Comparison of ENCODE assay signal across 8 cellular contexts in the genomic region with DNA sequence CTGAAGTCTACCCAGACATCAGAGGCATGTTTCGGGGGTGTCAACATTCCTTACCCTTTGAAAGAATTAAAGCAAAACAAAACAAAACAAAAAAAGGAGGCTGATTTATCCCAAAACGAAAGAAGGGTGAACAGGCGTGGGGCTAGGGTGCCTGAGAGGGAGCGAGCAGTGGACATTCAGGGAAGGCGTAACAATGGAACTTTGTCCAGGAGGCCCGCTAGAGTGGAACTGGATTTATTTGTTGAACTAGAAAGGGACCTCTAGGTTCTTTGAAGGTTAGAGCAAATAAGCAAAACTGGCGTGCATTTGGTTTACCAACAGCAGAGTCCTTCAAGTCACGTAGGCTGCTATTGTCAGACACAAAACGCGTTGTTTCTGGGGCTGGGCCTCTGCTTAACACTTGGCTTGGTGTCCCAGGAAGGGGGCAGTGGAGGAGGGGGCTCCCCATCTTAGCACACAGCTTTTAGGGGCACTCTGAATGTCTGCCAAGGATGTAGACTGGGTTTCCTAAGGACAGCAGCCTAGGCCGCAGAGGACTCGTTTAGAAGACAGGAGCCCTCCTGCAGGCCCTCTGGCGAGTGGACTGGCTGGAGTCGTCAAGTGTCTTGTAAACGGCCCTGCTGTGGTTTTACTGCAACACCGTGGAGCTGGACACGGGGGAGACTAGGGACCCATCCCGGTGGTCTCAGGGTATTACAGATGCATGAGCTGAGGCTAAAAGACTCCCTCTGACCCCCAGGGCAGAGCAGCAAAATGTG.
DNase-seq lines count a peak whose midpoint lies in the region; FAIRE-seq and TF ChIP-seq lines count a peak whose summit lies in the region.

No MANE protein-coding gene starts in this region.

- H3K9me3 ChIP-seq in AG04450 (ENCODE audit: control insufficient read depth, insufficient read depth, low read length) (no peaks in the 10 kb centered on the region), OCI-LY1 (ENCODE audit: low read length) (no peaks in the 10 kb centered on the region), endothelial cell of umbilical vein (replicated peaks; ENCODE audit: control insufficient read depth, insufficient read depth, low read length) (no peaks in the 10 kb centered on the region), neural cell (ENCODE audit: low read length) (no peaks in the 10 kb centered on the region)

- no peaks in the 10 kb centered on the region for H3K9me2 ChIP-seq in OCI-LY1 (ENCODE audit: low read depth, low read length)
- H3K9me2 ChIP-seq in neural cell (ENCODE audit: insufficient read depth, low read length), result no peaks in the 10 kb centered on the region

- H3K4me3 ChIP-seq in AG04450 (ENCODE audit: low read depth, low read length), result peak overlapping the region; percentile 45
- no peak overlapping the region for H3K4me3 ChIP-seq in OCI-LY1 (ENCODE audit: low read depth, low read length, poor library complexity, severe bottlenecking)
- no peak overlapping the region for H3K4me3 ChIP-seq in endothelial cell of umbilical vein (replicated peaks in 1 of 3; ENCODE audit: insufficient read depth in 1 of 3, low read depth in 1 of 3, low read length in 3 of 3)
- peak overlapping the region; percentile 71 for H3K4me3 ChIP-seq in neural cell (ENCODE audit: low read length)

- peaks cover 12% of the 10 kb centered on the region for H3K4me1 ChIP-seq in OCI-LY1 (ENCODE audit: insufficient read depth, low read length, severe bottlenecking)
- peaks cover 2% of the 10 kb centered on the region for H3K4me1 ChIP-seq in endothelial cell of umbilical vein (ENCODE audit: control insufficient read depth, extremely low read depth, insufficient read depth, low read length)

- dilution Hi-C loops in endothelial cell of umbilical vein (cut with MboI; ENCODE audit: extremely low pct_ligation_motif_present, low sequenced_read_pairs), result no loop called here

- TF ChIP-seq CTCF in AG04450 (IDR thresholded peaks at IDR 0.05; ENCODE audit: low read depth, low read length) (no peak), OCI-LY1 (IDR thresholded peaks at IDR 0.05; ENCODE audit: low read length) (no peak), endothelial cell of umbilical vein (IDR thresholded peaks at IDR 0.05; ENCODE audit: extremely low read depth in 1 of 2, insufficient read depth in 1 of 2, low read depth in 1 of 2, low read length in 2 of 2) (no peak), neural cell (IDR thresholded peaks at IDR 0.05; ENCODE audit: poor library complexity, severe bottlenecking) (no peak)

- TF ChIP-seq EP300 in neural cell (conservative IDR thresholded peaks at IDR 0.05; ENCODE audit: poor library complexity, severe bottlenecking), result no peak

- no peak overlapping the region for H3K9ac ChIP-seq in OCI-LY1 (ENCODE audit: low read length)
- H3K9ac ChIP-seq in endothelial cell of umbilical vein (replicated peaks; ENCODE audit: extremely low read depth, insufficient read depth, low read length), result peak overlapping the region; percentile 83
- peak overlapping the region; percentile 78 for H3K9ac ChIP-seq in neural cell (ENCODE audit: low read length)

- TF ChIP-seq POLR2A in endothelial cell of umbilical vein (IDR thresholded peaks at IDR 0.05; ENCODE audit: low read depth, low read length), result no peak

- no peaks in the 10 kb centered on the region for H3K9me1 ChIP-seq in endothelial cell of umbilical vein (replicated peaks; ENCODE audit: control insufficient read depth, extremely low read depth, insufficient read depth, low read length)

- FAIRE-seq in endothelial cell of umbilical vein (lab: Jason Lieb, UNC), result no peak

- H3K27me3 ChIP-seq in AG04450 (ENCODE audit: control insufficient read depth, insufficient read depth, low read length) (no peaks in the 10 kb centered on the region), OCI-LY1 (ENCODE audit: insufficient read depth, low read length) (no peaks in the 10 kb centered on the region), endothelial cell of umbilical vein (ENCODE audit: control insufficient read depth in 2 of 2, insufficient read depth in 2 of 2, low read length in 2 of 2) (peaks cover 5 to 11% of the 10 kb centered on the region in 2 experiments), neural cell (ENCODE audit: insufficient read depth, low read depth, low read length) (no peaks in the 10 kb centered on the region)

- no peak for TF ChIP-seq RAD21 in neural cell (conservative IDR thresholded peaks at IDR 0.05)

- no peaks in the 10 kb centered on the region for H3F3A ChIP-seq in OCI-LY1 (ENCODE audit: insufficient read depth, low read length)
- no peaks in the 10 kb centered on the region for H3F3A ChIP-seq in neural cell (ENCODE audit: insufficient read depth, low read length, poor library complexity, severe bottlenecking)

- intact Hi-C loops in endothelial cell of umbilical vein (cut with micrococcal nuclease), result loop anchor here (1.0 to 5.0 kb wide), 6 partner anchors 67 to 925 kb away; no protein-coding TSS in a partner anchor

- H3K79me2 ChIP-seq in OCI-LY1 (ENCODE audit: insufficient read depth, low read length) (no peaks in the 10 kb centered on the region), endothelial cell of umbilical vein (ENCODE audit: control insufficient read depth, insufficient read depth, low read length) (no peaks in the 10 kb centered on the region), neural cell (replicated peaks; ENCODE audit: insufficient read depth, low read length) (no peaks in the 10 kb centered on the region)

- H2AFZ ChIP-seq in OCI-LY1 (ENCODE audit: low read length) (no peak overlapping the region), endothelial cell of umbilical vein (ENCODE audit: low read depth, low read length) (peak overlapping the region; percentile 27), neural cell (ENCODE audit: low read depth, low read length) (no peak overlapping the region)

- POLR2A ChIA-PET in AG04450 (lab: Yijun Ruan, JAX), result interaction anchor here (1.2 to 1.8 kb wide), 4 partner anchors 22 to 849 kb away, joined by 3 to 8 read pairs (median 4); no protein-coding TSS in a partner anchor
- POLR2A ChIA-PET in endothelial cell of umbilical vein (lab: Charles Lee), result no interaction called here

- no peaks in the 10 kb centered on the region for H4K20me1 ChIP-seq in OCI-LY1 (ENCODE audit: insufficient read depth, low read length)
- no peaks in the 10 kb centered on the region for H4K20me1 ChIP-seq in endothelial cell of umbilical vein (replicated peaks; ENCODE audit: control insufficient read depth, extremely low read depth, insufficient read depth, low read length)
- no peaks in the 10 kb centered on the region for H4K20me1 ChIP-seq in neural cell (ENCODE audit: insufficient read depth)

- DNase-seq in AG04450 (ENCODE audit: low read depth, low spot score) (no peak), endothelial cell of umbilical vein (ENCODE audit: low read depth, low spot score) (no peak), NCI-H510A treated with DMSO at 0.1 percent for 48 hours (lab: John Stamatoyannopoulos, UW) (no peak), NOMO-1 treated with DMSO at 0.1 percent for 48 hours (lab: John Stamatoyannopoulos, UW; ENCODE audit: unreplicated experiment) (no peak), kidney glomerular epithelial cell (lab: John Stamatoyannopoulos, UW) (no peak)
- DNase-seq in activated CD8-positive, alpha-beta memory T cell treated with anti-CD3 and anti-CD28 coated beads, Interleukin-2, amount 50 U/mL, for 4 hours, result no peak

- CTCF ChIA-PET in AG04450 (lab: Charles Lee) (interaction anchor here (0.9 to 4.2 kb wide), 14 partner anchors 12 to 853 kb away, joined by 3 to 44 read pairs (median 6); no protein-coding TSS in a partner anchor), endothelial cell of umbilical vein (lab: Charles Lee) (interaction anchor here (0.9 to 5.9 kb wide), 12 partner anchors 364 to 924 kb away, joined by 3 to 106 read pairs (median 8); no protein-coding TSS in a partner anchor)

- no TSS peak for BruUV-seq in endothelial cell of umbilical vein (replicated peaks; lab: Mats Ljungman, UMichigan)

- H3K4me2 ChIP-seq in OCI-LY1 (ENCODE audit: low read length) (peak overlapping the region; percentile 94), endothelial cell of umbilical vein (ENCODE audit: insufficient read depth, low read length) (peak overlapping the region; percentile 78), neural cell (ENCODE audit: low read length) (peak overlapping the region; percentile 98)

- H3K36me3 ChIP-seq in OCI-LY1 (ENCODE audit: insufficient read depth, low read length), result no peaks in the 10 kb centered on the region
- H3K36me3 ChIP-seq in endothelial cell of umbilical vein (ENCODE audit: control insufficient read depth in 2 of 2, extremely low read depth in 1 of 2, insufficient read depth in 2 of 2, low read length in 2 of 2), result no peaks in the 10 kb centered on the region
- H3K36me3 ChIP-seq in neural cell (ENCODE audit: insufficient read depth, low read length), result no peaks in the 10 kb centered on the region

- peak overlapping the region; percentile 100 for H3K27ac ChIP-seq in AG04450 (ENCODE audit: low read depth, low read length)
- no peak overlapping the region for H3K27ac ChIP-seq in OCI-LY1 (ENCODE audit: low read depth, low read length, poor library complexity, severe bottlenecking)
- H3K27ac ChIP-seq in endothelial cell of umbilical vein (ENCODE audit: insufficient read depth, low read depth, low read length), result no peak overlapping the region
- H3K27ac ChIP-seq in neural cell (ENCODE audit: low read length), result peak overlapping the region; percentile 85

TF ChIP-seq in endothelial cell of umbilical vein, 7 proteins besides CTCF, POLR2A, EP300 and RAD21 (continues in another document):
- no peak for TF ChIP-seq GATA2 (IDR thresholded peaks at IDR 0.05; ENCODE audit: insufficient read depth, insufficient read length, low read depth, low read length)
- no peak for TF ChIP-seq POLR2AphosphoS5 (IDR thresholded peaks at IDR 0.05; ENCODE audit: insufficient read depth, low read depth, low read length)
- no peak for TF ChIP-seq JUN (IDR thresholded peaks at IDR 0.05; ENCODE audit: borderline replicate concordance, insufficient read depth, insufficient read length, low read depth)
- TF ChIP-seq MYC (IDR thresholded peaks at IDR 0.05; ENCODE audit: low read depth, low read length), result no peak
- TF ChIP-seq FOS (IDR thresholded peaks at IDR 0.05; ENCODE audit: borderline replicate concordance, insufficient read depth, low read length), result no peak

TF ChIP-seq in neural cell, 6 proteins besides CTCF, POLR2A, EP300 and RAD21 (continues in another document):
- TF ChIP-seq TAF1 (IDR thresholded peaks at IDR 0.05; ENCODE audit: low read depth), result no peak
- TF ChIP-seq EZH2 (IDR thresholded peaks at IDR 0.05; ENCODE audit: borderline replicate concordance, insufficient read depth, low read length, poor library complexity, severe bottlenecking), result no peak

Comparison
In these comparisons a context has a peak if more than half of its experiments do, and no peak if none do; other contexts are left out.
1. H3K27ac ChIP-seq: peak in AG04450 (single experiment) and neural cell (single experiment); none in OCI-LY1 (single experiment) and endothelial cell of umbilical vein (single experiment).
2. H3K4me3 ChIP-seq: peak in AG04450 (single experiment) and neural cell (single experiment); none in OCI-LY1 (single experiment) and endothelial cell of umbilical vein (0 of 3).
3. Peak in every context shown above with its lines, with median percentiles within 50 percentile points of each other: H3K4me2 ChIP-seq.